In genomic region chr2:23425338-23425871, GRCh38 we compare ENCODE assay signal across 2 cellular contexts.
TF ChIP-seq lines count a peak whose summit lies in the region.

No MANE protein-coding gene starts in this region.

TF ChIP-seq in IMR-90, 13 proteins besides CTCF, POLR2A, EP300 and RAD21:
- TF ChIP-seq USF2 (IDR thresholded peaks at IDR 0.05; ENCODE audit: low read depth, low read length) (0 out of 2 replicates have a peak, but pooled peaks have one; percentile 9), NFE2L2 (IDR thresholded peaks at IDR 0.05; ENCODE audit: low read depth, low read length) (no peak)

TF ChIP-seq in K562, 482 proteins besides CTCF, POLR2A, EP300 and RAD21:
- TF ChIP-seq SNRNP70 (optimal IDR thresholded peaks at IDR 0.05; ENCODE audit: low read depth, low read length), result no peak
- TF ChIP-seq ESRRA (IDR thresholded peaks at IDR 0.05; ENCODE audit: borderline replicate concordance, low read depth), result no peak
- TF ChIP-seq MCM7 (IDR thresholded peaks at IDR 0.05), result no peak
- no peak for TF ChIP-seq KDM2B (CRISPR knock-in tag; IDR thresholded peaks at IDR 0.05)
- peak; percentile 45 for TF ChIP-seq TFE3 (CRISPR knock-in tag; IDR thresholded peaks at IDR 0.05)
TF ChIP-seq in K562: peak in this region for 1.
